Comparison of ENCODE assay signal across 14 cellular contexts in the genomic region with DNA sequence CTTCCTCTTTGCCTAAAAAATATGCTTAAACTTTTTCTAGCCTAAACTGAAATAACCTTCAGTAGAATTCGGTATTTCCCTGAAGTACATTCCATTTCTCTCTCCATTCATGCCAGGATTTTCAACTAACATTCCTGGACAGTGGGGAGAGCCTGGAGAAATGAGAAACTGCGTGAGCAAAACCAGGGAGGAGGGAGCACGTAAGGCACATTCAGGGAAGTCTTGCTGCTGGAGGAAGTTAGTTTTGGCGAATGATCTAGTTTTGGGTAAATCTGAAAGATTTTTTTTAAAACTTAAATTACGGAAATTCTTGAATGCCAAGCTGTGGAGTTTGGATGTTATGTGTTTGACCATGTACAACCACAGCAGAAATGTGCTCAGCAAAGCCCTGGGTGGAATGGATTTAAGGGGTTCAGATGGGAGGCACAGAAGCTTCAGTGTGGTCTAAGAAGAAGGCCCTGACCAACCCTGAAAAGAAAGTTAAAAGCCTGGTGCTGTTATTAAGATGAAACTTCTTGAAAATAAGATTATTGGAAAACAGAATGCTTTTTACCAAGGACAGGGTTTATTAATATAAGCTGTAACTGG.
DNase-seq lines count a peak whose midpoint lies in the region; TF ChIP-seq lines count a peak whose summit lies in the region.
"Had no signal": no experiment of that assay in that cellular context is flagged by ENCODE, and none has a peak within 500 bp of the region (broad histone marks: within the 10 kb centered on the region; RNA-seq: fewer than 3 reads in every experiment).

No MANE protein-coding gene starts in this region.

- TF ChIP-seq CTCF in HFFc6 (IDR thresholded peaks at IDR 0.05) = no peak

- H3K4me3 Mint-ChIP-seq in HFFc6 = no peak overlapping the region

- H3K27ac Mint-ChIP-seq in HFFc6 = no peak overlapping the region

- H3K36me3 Mint-ChIP-seq in HFFc6 (ENCODE audit: low read depth) = no peaks in the 10 kb centered on the region

- no peaks in the 10 kb centered on the region; the same call in 1 of the 2 replicates for H3K27me3 Mint-ChIP-seq in HFFc6 (ENCODE audit: insufficient read depth)

- peaks cover 19% of the 10 kb centered on the region for H3K4me1 Mint-ChIP-seq in HFFc6 (ENCODE audit: low read depth)

- no peaks in the 10 kb centered on the region for H3K9me3 Mint-ChIP-seq in HFFc6

- DNase-seq in HFFc6 (peak; percentile 24), dedifferentiated amniotic fluid mesenchymal stem cell (ENCODE audit: extremely low spot score) (peak; percentile 79), kidney glomerular epithelial cell (lab: John Stamatoyannopoulos, UW) (peak; percentile 79), smooth muscle cell of the brain vasculature (ENCODE audit: low read depth, low spot score) (peak; percentile 44), T-helper 9 cell (no peak), HUDEP-2 (lab: John Stamatoyannopoulos, UW; ENCODE audit: unreplicated experiment in 76 of 76) (no peak), DMS114 treated with DMSO at 0.1 percent for 48 hours (lab: John Stamatoyannopoulos, UW; ENCODE audit: unreplicated experiment) (no peak)
- no peak for DNase-seq in stimulated activated CD4-positive, alpha-beta T cell treated with anti-CD3 and anti-CD28 coated beads, Interleukin-4, amount 100 ng/mL, for 4 hours
- DNase-seq: NCI-H1417 treated with DMSO at 0.1 percent for 48 hours; NCI-H524; SIG-M5; stimulated activated CD4-positive, alpha-beta T cell treated with anti-CD3 and anti-CD28 coated beads, Interleukin-4, amount 100 ng/mL, for 1 hour; stimulated activated naive CD4-positive, alpha-beta T cell treated with Interleukin-2 at 50 U/mL for 16 hours; WERI-Rb-1 had no signal

Comparison
In these comparisons a context has a peak if more than half of its experiments do, and no peak if none do; other contexts are left out.
1. DNase-seq: peak in HFFc6 (single experiment), dedifferentiated amniotic fluid mesenchymal stem cell (single experiment), kidney glomerular epithelial cell (single experiment) and smooth muscle cell of the brain vasculature (single experiment); none in T-helper 9 cell (single experiment), stimulated activated CD4-positive, alpha-beta T cell treated with anti-CD3 and anti-CD28 coated beads, Interleukin-4, amount 100 ng/mL, for 4 hours (0 of 2), HUDEP-2 (0 of 76) and DMS114 treated with DMSO at 0.1 percent for 48 hours (single experiment).